Comparison of ENCODE assay signal across 9 cellular contexts in genomic region chr6:63351995-63352586, GRCh38. TPM values are rescaled to one million over a fixed set of nuclear protein-coding genes. Genes with fewer than 3 reads are reported as not detected.
DNase-seq lines count a peak whose midpoint lies in the region; ATAC-seq and TF ChIP-seq lines count a peak whose summit lies in the region.
"Had no signal": no experiment of that assay in that cellular context is flagged by ENCODE, and none has a peak within 500 bp of the region (broad histone marks: within the 10 kb centered on the region; RNA-seq: fewer than 3 reads in every experiment).

No MANE protein-coding gene starts in this region.

- no peak for DNase-seq in activated CD8-positive, alpha-beta T cell treated with anti-CD3 and anti-CD28 coated beads, Interleukin-2, amount 10 ng/mL, durations not matched to agents 7 days and 5 days
- DNase-seq in activated CD8-positive, alpha-beta T cell treated with anti-CD3 and anti-CD28 coated beads for 36 hours: no peak
- DNase-seq in H4 (ENCODE audit: low spot score): peak; percentile 65
- peak; percentile 33 for DNase-seq in dermis blood vessel endothelial cell
- peak; percentile 72 for DNase-seq in pons (ENCODE audit: low spot score)
- no peak for DNase-seq in vagina (ENCODE audit: extremely low spot score in 2 of 2)
- no peak for DNase-seq in NCI-H2029 treated with DMSO at 0.1 percent for 48 hours (lab: John Stamatoyannopoulos, UW)
- DNase-seq: left cardiac atrium had no signal

- peak overlapping the region; percentile 77 for H3K27ac Mint-ChIP-seq in activated CD8-positive, alpha-beta T cell treated with anti-CD3 and anti-CD28 coated beads, Interleukin-2, amount 10 ng/mL, durations not matched to agents 7 days and 5 days
- H3K27ac Mint-ChIP-seq in activated CD8-positive, alpha-beta T cell treated with anti-CD3 and anti-CD28 coated beads for 36 hours: no peak overlapping the region

- no peak overlapping the region for H3K4me2 ChIP-seq in Loucy (ENCODE audit: low read depth, low read length, poor library complexity, severe bottlenecking)

- peak overlapping the region; percentile 50 for H3K4me3 Mint-ChIP-seq in activated CD8-positive, alpha-beta T cell treated with anti-CD3 and anti-CD28 coated beads, Interleukin-2, amount 10 ng/mL, durations not matched to agents 7 days and 5 days
- H3K4me3 Mint-ChIP-seq in activated CD8-positive, alpha-beta T cell treated with anti-CD3 and anti-CD28 coated beads for 36 hours: no peak overlapping the region

- no peak overlapping the region for H3K9ac ChIP-seq in Loucy (ENCODE audit: low read depth, low read length, poor library complexity, severe bottlenecking)

- peaks cover 5% of the 10 kb centered on the region for H3K36me3 Mint-ChIP-seq in activated CD8-positive, alpha-beta T cell treated with anti-CD3 and anti-CD28 coated beads, Interleukin-2, amount 10 ng/mL, durations not matched to agents 7 days and 5 days (ENCODE audit: low read depth)
- no peaks in the 10 kb centered on the region for H3K36me3 Mint-ChIP-seq in activated CD8-positive, alpha-beta T cell treated with anti-CD3 and anti-CD28 coated beads for 36 hours (ENCODE audit: low read depth)

- no peak for TF ChIP-seq POLR2A in vagina (IDR thresholded peaks at IDR 0.05)

- no peaks in the 10 kb centered on the region for H3K4me1 ChIP-seq in Loucy (ENCODE audit: insufficient read depth, low read length, poor library complexity, severe bottlenecking)
- no peaks in the 10 kb centered on the region for H3K4me1 ChIP-seq in vagina

- H3K27me3 Mint-ChIP-seq in activated CD8-positive, alpha-beta T cell treated with anti-CD3 and anti-CD28 coated beads, Interleukin-2, amount 10 ng/mL, durations not matched to agents 7 days and 5 days (ENCODE audit: low read depth): peaks cover 14% of the 10 kb centered on the region
- H3K27me3 Mint-ChIP-seq in activated CD8-positive, alpha-beta T cell treated with anti-CD3 and anti-CD28 coated beads for 36 hours: peaks cover 4% of the 10 kb centered on the region

- H3K4me3 ChIP-seq in Loucy (ENCODE audit: low read length, poor library complexity, severe bottlenecking) (no peak overlapping the region), vagina (no peak overlapping the region)

- H3F3A ChIP-seq in Loucy (ENCODE audit: low read depth): no peaks in the 10 kb centered on the region

- H3K27me3 ChIP-seq in Loucy (ENCODE audit: insufficient read depth, low read length, poor library complexity, severe bottlenecking) (no peaks in the 10 kb centered on the region), vagina (no peaks in the 10 kb centered on the region)

- H3K36me3 ChIP-seq in Loucy (ENCODE audit: insufficient read depth, low read length) (no peaks in the 10 kb centered on the region), vagina (no peaks in the 10 kb centered on the region)

- H3K9me3 Mint-ChIP-seq in activated CD8-positive, alpha-beta T cell treated with anti-CD3 and anti-CD28 coated beads, Interleukin-2, amount 10 ng/mL, durations not matched to agents 7 days and 5 days (ENCODE audit: insufficient read depth): peaks cover 4% of the 10 kb centered on the region
- peaks cover 5% of the 10 kb centered on the region for H3K9me3 Mint-ChIP-seq in activated CD8-positive, alpha-beta T cell treated with anti-CD3 and anti-CD28 coated beads for 36 hours

- peaks cover 24% of the 10 kb centered on the region for H3K4me1 Mint-ChIP-seq in activated CD8-positive, alpha-beta T cell treated with anti-CD3 and anti-CD28 coated beads, Interleukin-2, amount 10 ng/mL, durations not matched to agents 7 days and 5 days (ENCODE audit: low read depth)
- H3K4me1 Mint-ChIP-seq in activated CD8-positive, alpha-beta T cell treated with anti-CD3 and anti-CD28 coated beads for 36 hours (ENCODE audit: low read depth): peaks cover 9% of the 10 kb centered on the region

- TF ChIP-seq CTCF in activated CD8-positive, alpha-beta T cell treated with anti-CD3 and anti-CD28 coated beads for 36 hours (IDR thresholded peaks at IDR 0.05): no peak
- peak; percentile 32 for TF ChIP-seq CTCF in Loucy (conservative IDR thresholded peaks at IDR 0.05; ENCODE audit: low read length)
- TF ChIP-seq CTCF in vagina (IDR thresholded peaks at IDR 0.05): peak in 1 of 3 experiments; percentile 13

- intact Hi-C loops in activated CD8-positive, alpha-beta T cell treated with anti-CD3 and anti-CD28 coated beads for 36 hours (cut with micrococcal nuclease): no loop called here
- intact Hi-C loops in vagina (cut with DNase I): no loop called here

- H3K9me3 ChIP-seq in Loucy (ENCODE audit: insufficient read depth, low read depth, low read length): no peaks in the 10 kb centered on the region; the same call in 1 of the 2 replicates
- no peaks in the 10 kb centered on the region for H3K9me3 ChIP-seq in vagina

- no peaks in the 10 kb centered on the region for H4K20me1 ChIP-seq in Loucy (ENCODE audit: insufficient read depth, low read length, poor library complexity, severe bottlenecking)

- H3K79me2 ChIP-seq in Loucy (ENCODE audit: insufficient read depth, low read length): no peaks in the 10 kb centered on the region

- CTCF ChIA-PET in activated CD8-positive, alpha-beta T cell treated with anti-CD3 and anti-CD28 coated beads, Interleukin-2, amount 10 ng/mL, durations not matched to agents 7 days and 5 days (lab: Charles Lee): interaction anchor here (0.7 to 3.2 kb wide), 25 partner anchors 12 to 452 kb away, joined by 3 to 25 read pairs (median 4); partner anchors contain the start of gene PHF3
- CTCF ChIA-PET in activated CD8-positive, alpha-beta T cell treated with anti-CD3 and anti-CD28 coated beads for 36 hours (lab: Charles Lee): interaction anchor here (2.2 kb wide), 1 partner anchor 246 kb away, joined by 7 read pairs; no protein-coding TSS in a partner anchor

- no peaks in the 10 kb centered on the region for H3K9me2 ChIP-seq in Loucy (replicated peaks; ENCODE audit: low read depth, low read length)

- H3K27ac ChIP-seq in vagina: no peak overlapping the region

- POLR2A ChIA-PET in activated CD8-positive, alpha-beta T cell treated with anti-CD3 and anti-CD28 coated beads, Interleukin-2, amount 10 ng/mL, durations not matched to agents 7 days and 5 days (lab: Charles Lee): interaction anchor here (0.9 kb wide), 1 partner anchor 222 kb away, joined by 3 read pairs; no protein-coding TSS in a partner anchor
- POLR2A ChIA-PET in activated CD8-positive, alpha-beta T cell treated with anti-CD3 and anti-CD28 coated beads for 36 hours (lab: Charles Lee): no interaction called here

- ATAC-seq in activated CD8-positive, alpha-beta T cell treated with anti-CD3 and anti-CD28 coated beads, Interleukin-2, amount 10 ng/mL, durations not matched to agents 7 days and 5 days: no peak
- no peak for ATAC-seq in activated CD8-positive, alpha-beta T cell treated with anti-CD3 and anti-CD28 coated beads for 36 hours

- H2AFZ ChIP-seq in Loucy (ENCODE audit: low read length): no peak overlapping the region

RNA-seq across cellular contexts. Expression of gene LGSN, which starts 32.3 kb away (rescaled TPM):
- total RNA-seq in activated CD8-positive, alpha-beta T cell treated with anti-CD3 and anti-CD28 coated beads, Interleukin-2, amount 10 ng/mL, durations not matched to agents 7 days and 5 days: not detected
- not detected for total RNA-seq in activated CD8-positive, alpha-beta T cell treated with anti-CD3 and anti-CD28 coated beads for 36 hours
- 0.23 TPM in 1 of 2 replicates, not detected in the other for total RNA-seq in H4 (2014; rRNA removed; shearing (Covaris generic))
- total RNA-seq in dermis blood vessel endothelial cell: not detected in 2 replicates
- total RNA-seq in vagina: not detected
- total RNA-seq: left cardiac atrium had no signal

Comparison
In these comparisons a context has a peak if more than half of its experiments do, and no peak if none do; other contexts are left out.
1. DNase-seq: peak in H4 (single experiment), dermis blood vessel endothelial cell (single experiment) and pons (single experiment); none in activated CD8-positive, alpha-beta T cell treated with anti-CD3 and anti-CD28 coated beads, Interleukin-2, amount 10 ng/mL, durations not matched to agents 7 days and 5 days (single experiment), activated CD8-positive, alpha-beta T cell treated with anti-CD3 and anti-CD28 coated beads for 36 hours (single experiment), vagina (0 of 2) and NCI-H2029 treated with DMSO at 0.1 percent for 48 hours (single experiment).